9 cellular contexts compared by ENCODE assay signal in genomic region chr10:70162892-70163201, GRCh38. TPM values are rescaled to one million over a fixed set of nuclear protein-coding genes. Genes with fewer than 3 reads are reported as not detected.
DNase-seq lines count a peak whose midpoint lies in the region; ATAC-seq and TF ChIP-seq lines count a peak whose summit lies in the region.
"Had no signal": no experiment of that assay in that cellular context is flagged by ENCODE, and none has a peak within 500 bp of the region (broad histone marks: within the 10 kb centered on the region; RNA-seq: fewer than 3 reads in every experiment).

No MANE protein-coding gene starts in this region.

- H3K4me2 ChIP-seq in osteoblast (ENCODE audit: insufficient read depth, low read length): peak overlapping the region; percentile 39

- H3K4me3 ChIP-seq in osteoblast (ENCODE audit: insufficient read depth, low read length): no peak overlapping the region

- peaks cover 78% of the 10 kb centered on the region for H3K36me3 ChIP-seq in osteoblast (ENCODE audit: insufficient read depth, low read length)

- H3K27me3 ChIP-seq in osteoblast (ENCODE audit: insufficient read depth, low read length): no peaks in the 10 kb centered on the region

- DNase-seq in activated CD4-positive, alpha-beta T cell treated with anti-CD3 and anti-CD28 coated beads, Interleukin-2, amount 50 U/mL, for 48 hours: peak; percentile 65 to 74
- DNase-seq in osteoblast (ENCODE audit: insufficient read length, low spot score, missing footprints) (no peak), COLO829 (ENCODE audit: low spot score) (no peak), DMS153 treated with DMSO at 0.1 percent for 48 hours (lab: John Stamatoyannopoulos, UW; ENCODE audit: unreplicated experiment) (no peak), T1000 (lab: John Stamatoyannopoulos, UW) (no peak), ureter (ENCODE audit: low spot score) (no peak)
- DNase-seq: activated B cell treated with CpG ODN at 0.5 μM for 24 hours had no signal

- peaks cover 49% of the 10 kb centered on the region for H3K4me1 ChIP-seq in osteoblast (ENCODE audit: insufficient read depth, low read length)

- H3K79me2 ChIP-seq in osteoblast (ENCODE audit: insufficient read depth, low read length): peaks cover 95% of the 10 kb centered on the region

- H3K9me3 ChIP-seq in osteoblast (ENCODE audit: low read depth, low read length): no peaks in the 10 kb centered on the region

- H3K27ac ChIP-seq in osteoblast (ENCODE audit: low read depth, low read length): no peak overlapping the region

- H2AFZ ChIP-seq in osteoblast (ENCODE audit: low read length): no peak overlapping the region

- peaks cover 86% of the 10 kb centered on the region for H4K20me1 ChIP-seq in osteoblast (ENCODE audit: insufficient read depth, low read length)

- no peak for TF ChIP-seq CTCF in osteoblast (IDR thresholded peaks at IDR 0.05; ENCODE audit: extremely low read depth, low read depth, low read length)

- ATAC-seq in GM18508 (IDR thresholded peaks at IDR 0.05; ENCODE audit: insufficient read depth, unreplicated experiment) (peak; percentile 61), HG02943 (IDR thresholded peaks at IDR 0.05; ENCODE audit: low read depth, unreplicated experiment) (peak; percentile 72)

RNA-seq across cellular contexts. Expression of gene SAR1A, which starts 7.5 kb away (rescaled TPM):
- total RNA-seq in osteoblast (219 and 240 TPM in 2 replicates), ureter (116 TPM)

RNA-seq across cellular contexts. Expression of gene TYSND1, which starts 16.3 kb away (rescaled TPM):
- total RNA-seq in osteoblast: 13.0 and 15.6 TPM in 2 replicates
- 22.2 TPM for total RNA-seq in ureter

RNA-seq across cellular contexts. Expression of gene AIFM2, which starts 30.2 kb away (rescaled TPM):
- 14.4 and 14.8 TPM in 2 replicates for total RNA-seq in osteoblast
- total RNA-seq in ureter: 12.4 TPM

Comparison
In these comparisons a context has a peak if more than half of its experiments do, and no peak if none do; other contexts are left out.
1. DNase-seq: peak in activated CD4-positive, alpha-beta T cell treated with anti-CD3 and anti-CD28 coated beads, Interleukin-2, amount 50 U/mL, for 48 hours (2 of 2); none in osteoblast (single experiment), COLO829 (single experiment), DMS153 treated with DMSO at 0.1 percent for 48 hours (single experiment), T1000 (single experiment) and ureter (single experiment).